Comparison of ENCODE assay signal across 9 cellular contexts in the genomic region with DNA sequence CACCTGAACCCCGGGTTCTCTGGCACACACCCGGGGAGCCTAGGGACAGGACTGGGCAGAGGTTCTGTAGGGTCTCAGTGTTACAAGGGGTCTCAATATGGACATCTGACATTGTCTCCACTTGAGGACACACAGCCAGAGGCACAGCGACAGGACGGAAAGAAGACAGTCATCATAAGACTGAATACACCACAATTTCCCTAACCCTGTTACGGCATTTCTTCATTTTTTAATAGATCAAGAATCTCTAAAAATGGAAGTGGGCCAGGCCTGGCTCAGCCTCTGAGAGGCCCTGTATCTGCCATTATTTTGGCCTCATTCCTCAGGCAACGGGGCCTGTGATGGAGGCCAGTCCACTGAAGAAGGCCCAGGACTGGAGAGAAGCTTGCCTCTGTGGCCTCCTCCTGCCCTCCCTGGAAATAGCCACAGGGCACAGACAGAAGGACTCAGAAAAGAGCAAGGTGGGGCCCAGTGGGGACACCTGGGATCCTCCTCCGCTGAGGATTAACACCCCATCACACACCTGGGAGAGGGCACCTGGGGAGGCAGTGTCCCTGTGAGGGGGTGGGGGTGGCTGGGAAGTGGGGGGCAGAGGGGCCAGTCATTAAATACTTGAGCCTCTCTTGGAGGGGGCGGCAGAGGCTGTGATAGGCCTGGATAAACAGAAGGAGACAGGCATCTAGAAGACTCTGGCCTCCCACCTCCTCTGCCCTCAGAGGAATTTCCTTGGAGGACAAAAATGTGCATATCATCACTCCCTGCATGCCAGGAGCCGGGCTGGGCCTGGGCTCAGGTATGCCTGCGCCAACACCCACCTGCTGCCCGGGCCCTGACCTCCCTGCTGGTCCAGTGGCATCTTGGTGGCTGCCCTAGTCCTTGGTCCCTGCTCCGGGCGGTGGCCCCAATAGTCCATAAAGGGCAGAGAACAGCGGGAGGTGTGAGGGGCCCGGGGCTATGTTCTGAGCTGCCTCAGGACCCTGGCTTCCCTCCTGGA. TPM values are rescaled to one million over a fixed set of nuclear protein-coding genes. Genes with fewer than 3 reads are reported as not detected.
DNase-seq lines count a peak whose midpoint lies in the region; ATAC-seq and TF ChIP-seq lines count a peak whose summit lies in the region.
"Had no signal": no experiment of that assay in that cellular context is flagged by ENCODE, and none has a peak within 500 bp of the region (broad histone marks: within the 10 kb centered on the region; RNA-seq: fewer than 3 reads in every experiment).

No MANE protein-coding gene starts in this region.

- ATAC-seq in Right ventricle myocardium inferior (no peak), heart right ventricle (no peak), T-cell (replicated peaks in 1 of 4) (no peak), upper lobe of left lung (ENCODE audit: low FRiP score in 2 of 2) (peak; percentile 26 to 56), HG02981 (IDR thresholded peaks at IDR 0.05; ENCODE audit: unreplicated experiment) (no peak), GM21717 (IDR thresholded peaks at IDR 0.05; ENCODE audit: unreplicated experiment) (no peak)

- no peak overlapping the region for H3K4me3 ChIP-seq in heart right ventricle
- no peak overlapping the region for H3K4me3 ChIP-seq in upper lobe of left lung

- TF ChIP-seq CTCF in heart right ventricle (IDR thresholded peaks at IDR 0.05), result no peak
- TF ChIP-seq CTCF in upper lobe of left lung (IDR thresholded peaks at IDR 0.05), result no peak

- H3K9me3 Mint-ChIP-seq in T-cell, result no peaks in the 10 kb centered on the region
- H3K9me3 Mint-ChIP-seq in immature natural killer cell, result no peaks in the 10 kb centered on the region

- H3K27ac ChIP-seq in heart right ventricle (no peak overlapping the region), upper lobe of left lung (peak overlapping the region in 3 of 4 donors; percentile 43 to 46 (median 45))

- H3K27ac Mint-ChIP-seq in T-cell (peak overlapping the region; percentile 94 to 99), immature natural killer cell (peak overlapping the region; percentile 25 to 88 (median 72))

- WGBS in heart right ventricle, 2 donors, result 86 to 87% methylated on average over 15 of the region's 15 CpGs
- WGBS in upper lobe of left lung, 2 donors, result 76 to 81% methylated on average over 13 to 15 of the region's 15 CpGs

- POLR2A ChIA-PET in T-cell (lab: Charles Lee), result interaction anchor here (0.6 to 1.3 kb wide), 7 partner anchors 8 to 275 kb away, joined by 3 to 8 read pairs (median 3); partner anchors contain the start of genes SPOCK2 (in 2 of the 2) and DNAJB12 (in 1 of the 2)

- no peak for TF ChIP-seq POLR2A in upper lobe of left lung (IDR thresholded peaks at IDR 0.05)

- CTCF ChIA-PET in T-cell (lab: Charles Lee), result interaction anchor here (0.6 to 1.6 kb wide), 4 partner anchors 31 to 1926 kb away, joined by 3 to 7 read pairs (median 4); no protein-coding TSS in a partner anchor

- H3K9me3 ChIP-seq in heart right ventricle (no peaks in the 10 kb centered on the region), upper lobe of left lung (no peaks in the 10 kb centered on the region)

- TF ChIP-seq EP300 in upper lobe of left lung (IDR thresholded peaks at IDR 0.05), result no peak

- peak; percentile 56 for DNase-seq in Right ventricle myocardium inferior (ENCODE audit: missing footprints)
- DNase-seq in heart right ventricle, result no peak
- DNase-seq in T-cell, result no peak
- DNase-seq in immature natural killer cell, result no peak
- no peak for DNase-seq in upper lobe of left lung
- no peak for DNase-seq in SHP77 (lab: John Stamatoyannopoulos, UW)
- DNase-seq: NCI-H446 treated with DMSO at 0.1 percent for 48 hours had no signal

- peak overlapping the region; percentile 75 to 96 (median 76) for H3K4me3 Mint-ChIP-seq in T-cell
- peak overlapping the region; percentile 38 to 75 (median 59) for H3K4me3 Mint-ChIP-seq in immature natural killer cell

- H3K4me1 ChIP-seq in heart right ventricle, result peaks cover 0 to 4% (median 0%) of the 10 kb centered on the region in 9 donors
- peaks cover 0 to 27% (median 9%) of the 10 kb centered on the region in 4 donors for H3K4me1 ChIP-seq in upper lobe of left lung

- H3K27me3 Mint-ChIP-seq in T-cell (no peaks in the 10 kb centered on the region), immature natural killer cell (ENCODE audit: low read depth in 3 of 3) (peaks cover 16 to 25% (median 19%) of the 10 kb centered on the region in 3 donors)

- H3K36me3 Mint-ChIP-seq in T-cell (peaks cover 28% of the 10 kb centered on the region), immature natural killer cell (peaks cover 0 to 6% (median 2%) of the 10 kb centered on the region in 3 donors)

- H3K27me3 ChIP-seq in heart right ventricle (no peaks in the 10 kb centered on the region), upper lobe of left lung (no peaks in the 10 kb centered on the region)

- peaks cover 95 to 99% (median 96%) of the 10 kb centered on the region in 3 donors for H3K4me1 Mint-ChIP-seq in T-cell
- peaks cover 69 to 83% of the 10 kb centered on the region in 2 donors for H3K4me1 Mint-ChIP-seq in immature natural killer cell

- no peaks in the 10 kb centered on the region for H3K36me3 ChIP-seq in heart right ventricle
- H3K36me3 ChIP-seq in upper lobe of left lung, result no peaks in the 10 kb centered on the region

- intact Hi-C loops in Right ventricle myocardium inferior (cut with DNase I), result no loop called here
- intact Hi-C loops in heart right ventricle (cut with DNase I), result no loop called here

RNA-seq across cellular contexts. Expression of gene SPOCK2, which starts 8.0 kb away (rescaled TPM):
- total RNA-seq in Right ventricle myocardium inferior, result 10.4 TPM
- 10 to 100 TPM in 2 of 10 donors, 1 to 10 TPM in 8; 3.5 to 12.8 (median 6.4) TPM for total RNA-seq in heart right ventricle
- 10 to 100 TPM in 1 of 2 donors, 1 to 10 TPM in 1; 6.7 to 13.4 TPM for polyA plus RNA-seq in heart right ventricle
- total RNA-seq in T-cell, result 100 to 1,000 TPM; 501 to 684 (median 547) TPM
- polyA plus RNA-seq in immature natural killer cell, result 10 to 100 TPM; 58.8 to 86.0 (median 69.0) TPM
- total RNA-seq in upper lobe of left lung, result 100 to 1,000 TPM in 5 of 6 donors, 10 to 100 TPM in 1; 62.9 to 532 (median 159) TPM

Comparison
In these comparisons a context has a peak if more than half of its experiments do, and no peak if none do; other contexts are left out.
1. ATAC-seq: peak in upper lobe of left lung (2 of 2); none in Right ventricle myocardium inferior (single experiment), heart right ventricle (0 of 8), T-cell (0 of 4), HG02981 (single experiment) and GM21717 (single experiment).
2. H3K27ac ChIP-seq: peak in upper lobe of left lung (3 of 4); none in heart right ventricle (0 of 10).